Comparison of ENCODE assay signal across 25 cellular contexts in genomic region chr2:17638181-17638743, GRCh38.
"Had no signal": no experiment of that assay in that cellular context is flagged by ENCODE, and none has a peak within 500 bp of the region (broad histone marks: within the 10 kb centered on the region; RNA-seq: fewer than 3 reads in every experiment).

No MANE protein-coding gene starts in this region.

- ATAC-seq: effector memory CD8-positive, alpha-beta T cell; left lung; psoas muscle; right cardiac atrium; stimulated activated memory B cell treated with anti-CD40 and anti-IgM and Interleukin-4, amounts not matched to agents 10 μg/mL and 1 μg/mL and 100 μg/mL, for 72 hours; stimulated activated naive CD8-positive, alpha-beta T cell treated with anti-CD3 and anti-CD28 coated beads, Interleukin-15, Interleukin-2, amounts not matched to agents 100 U/mL and 50 U/mL, for 24 hours; upper lobe of right lung had no signal

- H3K27me3 ChIP-seq: esophagus squamous epithelium, heart right ventricle, left lung, spleen, suprapubic skin, transverse colon, upper lobe of right lung, uterus had no signal

- H3K36me3 ChIP-seq: heart right ventricle, left lung, spleen, suprapubic skin, transverse colon, upper lobe of right lung, uterus had no signal

- DNase-seq: dermis blood vessel endothelial cell; effector memory CD8-positive, alpha-beta T cell; erythroblast; esophagus squamous epithelium; foreskin melanocyte; glutamatergic neuron; heart right ventricle; hippocampal formation; left cardiac atrium; left lung; mesenchymal stem cell; naive thymus-derived CD4-positive, alpha-beta T cell; nephron progenitor cell; psoas muscle; right cardiac atrium; spleen; stimulated activated CD4-positive, alpha-beta T cell treated with anti-CD3 and anti-CD28 coated beads, Interleukin-4, amount 100 ng/mL, for 4 hours; stimulated activated naive CD8-positive, alpha-beta T cell treated with anti-CD3 and anti-CD28 coated beads, Interleukin-15, Interleukin-2, amounts not matched to agents 100 U/mL and 50 U/mL, for 24 hours; transverse colon; upper lobe of right lung; uterus had no signal

- H3K4me3 ChIP-seq: coronary artery, esophagus squamous epithelium, heart right ventricle, left lung, psoas muscle, skin epidermis, spleen, suprapubic skin, transverse colon, upper lobe of right lung, uterus had no signal

- H3K9me3 ChIP-seq: esophagus squamous epithelium, heart right ventricle, left lung, psoas muscle, spleen, suprapubic skin, transverse colon, upper lobe of right lung, uterus had no signal

- H3K27ac ChIP-seq: coronary artery, esophagus squamous epithelium, heart right ventricle, left lung, psoas muscle, skin epidermis, spleen, suprapubic skin, transverse colon, upper lobe of right lung, uterus had no signal

- H3K4me1 ChIP-seq: psoas muscle, uterus had no signal
